Comparison of ENCODE assay signal across 11 cellular contexts in genomic region chr10:86410542-86411124, GRCh38.
DNase-seq lines count a peak whose midpoint lies in the region; ATAC-seq lines count a peak whose summit lies in the region.
"Had no signal": no experiment of that assay in that cellular context is flagged by ENCODE, and none has a peak within 500 bp of the region (broad histone marks: within the 10 kb centered on the region; RNA-seq: fewer than 3 reads in every experiment).

No MANE protein-coding gene starts in this region.

- peaks cover 7% of the 10 kb centered on the region for H3K9me3 Mint-ChIP-seq in stimulated activated naive CD8-positive, alpha-beta T cell treated with anti-CD3 and anti-CD28 coated beads, Interleukin-15, Interleukin-2, amounts not matched to agents 100 ng/mL and 50 ng/mL, for 24 hours
- peaks cover 7 to 10% of the 10 kb centered on the region in 2 donors for H3K9me3 Mint-ChIP-seq in stimulated activated naive CD8-positive, alpha-beta T cell treated with anti-CD3 and anti-CD28 coated beads, Interleukin-15, amount 100 ng/mL, for 72 hours

- H3K4me1 Mint-ChIP-seq in stimulated activated naive CD8-positive, alpha-beta T cell treated with anti-CD3 and anti-CD28 coated beads, Interleukin-15, Interleukin-2, amounts not matched to agents 100 ng/mL and 50 ng/mL, for 24 hours (ENCODE audit: low read depth): peaks cover 49% of the 10 kb centered on the region
- H3K4me1 Mint-ChIP-seq in stimulated activated naive CD8-positive, alpha-beta T cell treated with anti-CD3 and anti-CD28 coated beads, Interleukin-15, amount 100 ng/mL, for 72 hours: peaks cover 47% of the 10 kb centered on the region

- no peak for DNase-seq in stimulated activated naive CD8-positive, alpha-beta T cell treated with anti-CD3 and anti-CD28 coated beads, Interleukin-15, amount 100 ng/mL, for 72 hours
- DNase-seq in amniotic epithelial cell (ENCODE audit: low read depth): peak; percentile 87
- peak; percentile 70 for DNase-seq in kidney tubule cell (ENCODE audit: low spot score)
- DNase-seq in NCI-H2029 treated with DMSO at 0.1 percent for 48 hours (lab: John Stamatoyannopoulos, UW): no peak
- DNase-seq: DMS53, erythroblast, NCI-H69 had no signal

- ATAC-seq in stimulated activated naive CD8-positive, alpha-beta T cell treated with anti-CD3 and anti-CD28 coated beads, Interleukin-15, amount 100 ng/mL, for 72 hours: no peak
- no peak for ATAC-seq in GM18858 (IDR thresholded peaks at IDR 0.05; ENCODE audit: unreplicated experiment)
- no peak for ATAC-seq in GM19467 (IDR thresholded peaks at IDR 0.05; ENCODE audit: unreplicated experiment)
- no peak for ATAC-seq in HG03139 (IDR thresholded peaks at IDR 0.05; ENCODE audit: unreplicated experiment)

- peak overlapping the region; percentile 86 for H3K27ac Mint-ChIP-seq in stimulated activated naive CD8-positive, alpha-beta T cell treated with anti-CD3 and anti-CD28 coated beads, Interleukin-15, Interleukin-2, amounts not matched to agents 100 ng/mL and 50 ng/mL, for 24 hours
- peak overlapping the region in 1 of 2 donors; percentile 95 for H3K27ac Mint-ChIP-seq in stimulated activated naive CD8-positive, alpha-beta T cell treated with anti-CD3 and anti-CD28 coated beads, Interleukin-15, amount 100 ng/mL, for 72 hours

- no peak overlapping the region for H3K4me3 Mint-ChIP-seq in stimulated activated naive CD8-positive, alpha-beta T cell treated with anti-CD3 and anti-CD28 coated beads, Interleukin-15, Interleukin-2, amounts not matched to agents 100 ng/mL and 50 ng/mL, for 24 hours
- peak overlapping the region in 1 of 2 donors; percentile 51 for H3K4me3 Mint-ChIP-seq in stimulated activated naive CD8-positive, alpha-beta T cell treated with anti-CD3 and anti-CD28 coated beads, Interleukin-15, amount 100 ng/mL, for 72 hours

- H3K27me3 Mint-ChIP-seq in stimulated activated naive CD8-positive, alpha-beta T cell treated with anti-CD3 and anti-CD28 coated beads, Interleukin-15, Interleukin-2, amounts not matched to agents 100 ng/mL and 50 ng/mL, for 24 hours: no peaks in the 10 kb centered on the region
- H3K27me3 Mint-ChIP-seq in stimulated activated naive CD8-positive, alpha-beta T cell treated with anti-CD3 and anti-CD28 coated beads, Interleukin-15, amount 100 ng/mL, for 72 hours: no peaks in the 10 kb centered on the region

- H3K36me3 Mint-ChIP-seq in stimulated activated naive CD8-positive, alpha-beta T cell treated with anti-CD3 and anti-CD28 coated beads, Interleukin-15, Interleukin-2, amounts not matched to agents 100 ng/mL and 50 ng/mL, for 24 hours (ENCODE audit: low read depth): peaks cover 8% of the 10 kb centered on the region

Comparison
In these comparisons a context has a peak if more than half of its experiments do, and no peak if none do; other contexts are left out.
1. DNase-seq: peak in amniotic epithelial cell (single experiment) and kidney tubule cell (single experiment); none in stimulated activated naive CD8-positive, alpha-beta T cell treated with anti-CD3 and anti-CD28 coated beads, Interleukin-15, amount 100 ng/mL, for 72 hours (0 of 2) and NCI-H2029 treated with DMSO at 0.1 percent for 48 hours (single experiment).